16 cellular contexts compared by ENCODE assay signal in the genomic region with DNA sequence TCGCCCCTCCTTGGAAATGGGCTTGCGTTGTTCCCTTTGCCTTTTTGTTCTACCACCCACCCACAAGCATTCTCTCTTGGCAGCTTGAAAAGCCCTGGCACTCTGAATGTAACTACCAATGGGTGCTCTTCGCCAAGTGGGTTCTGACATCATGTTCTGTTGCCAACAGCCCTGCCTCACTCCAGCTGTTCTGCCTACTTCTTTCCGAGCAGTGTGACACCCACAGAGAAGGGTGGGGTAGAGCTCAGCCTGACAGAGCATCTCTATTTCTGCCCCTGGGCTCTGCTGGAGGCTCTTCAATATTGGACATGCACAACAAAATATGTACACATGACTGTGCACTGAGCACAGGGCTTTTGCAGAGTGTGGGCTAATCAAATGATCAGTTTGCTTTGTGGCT. TPM values are rescaled to one million over a fixed set of nuclear protein-coding genes. Genes with fewer than 3 reads are reported as not detected.
A peak's percentile ranks its signal among the peaks of the same experiment; 100 is the strongest.
DNase-seq lines count a peak whose midpoint lies in the region; ATAC-seq lines count a peak whose summit lies in the region.
"Had no signal": no experiment of that assay in that cellular context is flagged by ENCODE, and none has a peak within 500 bp of the region (broad histone marks: within the 10 kb centered on the region; RNA-seq: fewer than 3 reads in every experiment).

No MANE protein-coding gene starts in this region.

- POLR2A ChIA-PET in activated CD4-positive, alpha-beta memory T cell treated with anti-CD3 and anti-CD28 coated beads for 36 hours (lab: Charles Lee), result no interaction called here

- no peak for ATAC-seq in GM18511 (IDR thresholded peaks at IDR 0.05; ENCODE audit: unreplicated experiment)
- ATAC-seq in HG03354 (IDR thresholded peaks at IDR 0.05; ENCODE audit: poor library complexity, severe bottlenecking, unreplicated experiment), result no peak
- ATAC-seq: CD8-positive, alpha-beta T cell had no signal

- DNase-seq in H4 (ENCODE audit: low spot score), result peak; percentile 31
- peak; percentile 72 for DNase-seq in astrocyte of the hippocampus (ENCODE audit: low read depth, low spot score)
- peak; percentile 37 for DNase-seq in glomerular visceral epithelial cell (ENCODE audit: extremely low spot score)
- DNase-seq in skeletal muscle cell (ENCODE audit: low read depth), result peak; percentile 42
- DNase-seq in activated CD4-positive, alpha-beta memory T cell treated with anti-CD3 and anti-CD28 coated beads for 36 hours, result no peak
- DNase-seq: activated CD8-positive, alpha-beta memory T cell treated with anti-CD3 and anti-CD28 coated beads, Interleukin-2, amount 50 U/mL, for 4 hours; CD8-positive, alpha-beta T cell; effector CD4-positive, alpha-beta T cell; hippocampal formation; NCI-H146; NCI-H526 treated with DMSO at 0.1 percent for 48 hours; stimulated activated CD4-positive, alpha-beta T cell treated with anti-CD3 and anti-CD28 coated beads, Interleukin-4, amount 100 ng/mL, for 4 hours had no signal

- H3K27me3 Mint-ChIP-seq in activated CD4-positive, alpha-beta memory T cell treated with anti-CD3 and anti-CD28 coated beads for 36 hours, result peaks cover 41% of the 10 kb centered on the region

- peaks cover 2% of the 10 kb centered on the region for H3K9me3 Mint-ChIP-seq in activated CD4-positive, alpha-beta memory T cell treated with anti-CD3 and anti-CD28 coated beads for 36 hours
- H3K9me3 Mint-ChIP-seq: stimulated activated naive CD8-positive, alpha-beta T cell treated with anti-CD3 and anti-CD28 coated beads, Interleukin-15, Interleukin-2, amounts not matched to agents 100 ng/mL and 50 ng/mL, for 24 hours had no signal

- H3K4me3 ChIP-seq in skeletal muscle cell (ENCODE audit: low read depth, low read length), result no peak overlapping the region
- H3K4me3 ChIP-seq: pancreas had no signal

- peaks cover 6% of the 10 kb centered on the region for H3K4me1 Mint-ChIP-seq in activated CD4-positive, alpha-beta memory T cell treated with anti-CD3 and anti-CD28 coated beads for 36 hours (ENCODE audit: low read depth)

- CTCF ChIA-PET in activated CD4-positive, alpha-beta memory T cell treated with anti-CD3 and anti-CD28 coated beads for 36 hours (lab: Charles Lee), result no interaction called here

- intact Hi-C loops in activated CD4-positive, alpha-beta memory T cell treated with anti-CD3 and anti-CD28 coated beads for 36 hours (cut with micrococcal nuclease), result no loop called here

- H3K27ac Mint-ChIP-seq in activated CD4-positive, alpha-beta memory T cell treated with anti-CD3 and anti-CD28 coated beads for 36 hours, result no peak overlapping the region
- H3K27ac Mint-ChIP-seq: CD8-positive, alpha-beta T cell; stimulated activated naive CD8-positive, alpha-beta T cell treated with anti-CD3 and anti-CD28 coated beads, Interleukin-15, Interleukin-2, amounts not matched to agents 100 ng/mL and 50 ng/mL, for 24 hours had no signal

- no peak overlapping the region for H3K4me3 Mint-ChIP-seq in activated CD4-positive, alpha-beta memory T cell treated with anti-CD3 and anti-CD28 coated beads for 36 hours
- H3K4me3 Mint-ChIP-seq: CD8-positive, alpha-beta T cell; stimulated activated naive CD8-positive, alpha-beta T cell treated with anti-CD3 and anti-CD28 coated beads, Interleukin-15, Interleukin-2, amounts not matched to agents 100 ng/mL and 50 ng/mL, for 24 hours had no signal

- H3K36me3 Mint-ChIP-seq in activated CD4-positive, alpha-beta memory T cell treated with anti-CD3 and anti-CD28 coated beads for 36 hours, result no peaks in the 10 kb centered on the region
- H3K36me3 Mint-ChIP-seq: CD8-positive, alpha-beta T cell had no signal

RNA-seq across cellular contexts. Expression of gene EXOSC9, which starts 15.6 kb away (rescaled TPM):
- 57.6 and 75.5 TPM in 2 replicates for total RNA-seq in H4 (2014; rRNA removed; shearing (Covaris generic))
- total RNA-seq in activated CD4-positive, alpha-beta memory T cell treated with anti-CD3 and anti-CD28 coated beads for 36 hours, result 10 to 100 TPM; 65.9 to 68.0 TPM

RNA-seq across cellular contexts. Expression of gene SMIM43, which starts 20.5 kb away (rescaled TPM):
- not detected in 2 replicates for total RNA-seq in H4 (2014; rRNA removed; shearing (Covaris generic))
- total RNA-seq in activated CD4-positive, alpha-beta memory T cell treated with anti-CD3 and anti-CD28 coated beads for 36 hours, result not detected
- total RNA-seq: pancreas had no signal

RNA-seq across cellular contexts. Expression of gene CCNA2, which starts 38.2 kb away (rescaled TPM):
- total RNA-seq in H4 (2014; rRNA removed; shearing (Covaris generic)), result 119 and 132 TPM in 2 replicates
- 100 to 1,000 TPM in 1 of 2 experiments, 10 to 100 TPM in 1; 98.2 to 100 TPM for total RNA-seq in activated CD4-positive, alpha-beta memory T cell treated with anti-CD3 and anti-CD28 coated beads for 36 hours
